Comparison of ENCODE assay signal across 12 cellular contexts in the genomic region with DNA sequence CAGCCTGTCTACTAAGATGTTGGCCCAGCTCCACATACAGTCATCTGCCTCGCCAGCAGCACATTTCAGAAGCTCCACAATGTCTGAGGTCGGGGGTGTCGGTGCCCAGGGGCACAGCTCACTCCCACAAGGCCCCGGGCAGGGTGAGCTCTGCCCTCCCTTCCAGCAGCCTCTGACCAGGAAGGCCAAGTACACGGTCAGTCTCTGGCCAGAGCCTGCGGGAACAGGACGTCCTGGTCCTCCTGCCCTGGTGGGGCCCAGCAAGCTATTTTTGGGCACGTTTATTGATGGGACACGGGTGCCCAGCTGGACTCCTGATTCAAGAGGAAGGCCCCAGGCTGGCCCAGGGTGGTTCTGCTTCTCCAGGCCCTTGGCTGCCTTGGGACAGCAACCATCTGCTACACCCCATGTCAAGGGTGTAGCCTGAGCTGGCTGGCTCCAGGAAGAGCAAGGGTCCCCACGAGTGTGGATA.
DNase-seq lines count a peak whose midpoint lies in the region; ATAC-seq, FAIRE-seq and TF ChIP-seq lines count a peak whose summit lies in the region.
"Had no signal": no experiment of that assay in that cellular context is flagged by ENCODE, and none has a peak within 500 bp of the region (broad histone marks: within the 10 kb centered on the region; RNA-seq: fewer than 3 reads in every experiment).

No MANE protein-coding gene starts in this region.

- ATAC-seq in heart right ventricle (peak in 7 of 8 donors; percentile 33 to 86 (median 78)), pancreas (peak; percentile 29 to 67 (median 44)), HG03108 (IDR thresholded peaks at IDR 0.05; ENCODE audit: unreplicated experiment) (no peak), GM18498 (IDR thresholded peaks at IDR 0.05; ENCODE audit: unreplicated experiment) (no peak)
- ATAC-seq: activated CD4-positive, CD25-positive, alpha-beta regulatory T cell treated with anti-CD3 and anti-CD28 coated beads, Interleukin-2, amount 50 U/mL, for 24 hours had no signal

- peak in 1 of 2 donors; percentile 70 for TF ChIP-seq POLR2A in adrenal gland (IDR thresholded peaks at IDR 0.05)

- peak; percentile 39 for DNase-seq in AG10803 (ENCODE audit: low read depth)
- peak; percentile 87 to 97 (median 95) for DNase-seq in adrenal gland
- peak; percentile 44 to 79 for DNase-seq in heart right ventricle
- peak in 2 of 6 donors; percentile 56 to 58 for DNase-seq in pancreas
- no peak for DNase-seq in Karpas-422
- DNase-seq in activated naive CD4-positive, alpha-beta T cell treated with anti-CD3 and anti-CD28 coated beads, Interleukin-2, amount 50 U/mL, for 16 hours = no peak
- DNase-seq: activated naive CD4-positive, alpha-beta T cell treated with Interleukin-2 at 50 U/mL for 16 hours; foreskin melanocyte; NCI-H1105 treated with DMSO at 0.1 percent for 48 hours had no signal

- intact Hi-C loops in adrenal gland (cut with DNase I) (no loop called here), heart right ventricle (cut with DNase I) (loop anchor here in 5 of 10 donors (5.0 to 10.0 kb wide), 4 partner anchors 67 to 203 kb away; a partner anchor contains a TSS), pancreas (cut with DNase I) (loop anchor here in 1 of 3 donors (10.0 kb wide), 1 partner anchor 210 kb away; no protein-coding TSS in a partner anchor)

- no peaks in the 10 kb centered on the region for H3K9me3 ChIP-seq in adrenal gland (replicated peaks in 1 of 3)
- H3K9me3 ChIP-seq in heart right ventricle = no peaks in the 10 kb centered on the region
- no peaks in the 10 kb centered on the region for H3K9me3 ChIP-seq in pancreas
- H3K9me3 ChIP-seq in Karpas-422 (ENCODE audit: low read length) = no peaks in the 10 kb centered on the region

- TF ChIP-seq CTCF in AG10803 (conservative IDR thresholded peaks at IDR 0.05; ENCODE audit: low read length) (no peak), adrenal gland (IDR thresholded peaks at IDR 0.05) (no peak), heart right ventricle (IDR thresholded peaks at IDR 0.05) (no peak), pancreas (IDR thresholded peaks at IDR 0.05) (no peak)

- H3K9me2 ChIP-seq in Karpas-422 (replicated peaks; ENCODE audit: insufficient read depth, low read length) = no peaks in the 10 kb centered on the region

- FAIRE-seq in pancreas (lab: Jason Lieb, UNC) = no peak

- no peaks in the 10 kb centered on the region for H3K36me3 ChIP-seq in adrenal gland (replicated peaks in 1 of 2)
- H3K36me3 ChIP-seq in heart right ventricle = no peaks in the 10 kb centered on the region
- no peaks in the 10 kb centered on the region for H3K36me3 ChIP-seq in pancreas
- no peaks in the 10 kb centered on the region for H3K36me3 ChIP-seq in Karpas-422 (ENCODE audit: insufficient read depth, low read length)

- no peaks in the 10 kb centered on the region for H4K20me1 ChIP-seq in Karpas-422 (ENCODE audit: insufficient read depth, low read depth, low read length)

- no peak overlapping the region for H3K9ac ChIP-seq in Karpas-422 (ENCODE audit: low read length)

- H3K4me1 ChIP-seq in adrenal gland (replicated peaks in 1 of 2) (peaks cover 49 to 51% of the 10 kb centered on the region in 2 donors), heart right ventricle (peaks cover 0 to 60% (median 37%) of the 10 kb centered on the region in 9 donors), pancreas (peaks cover 0 to 22% (median 13%) of the 10 kb centered on the region in 3 donors), Karpas-422 (ENCODE audit: low read length) (no peaks in the 10 kb centered on the region)

- no peak overlapping the region for H2AFZ ChIP-seq in Karpas-422 (ENCODE audit: low read length)

- no peak overlapping the region for H3K4me2 ChIP-seq in Karpas-422 (ENCODE audit: low read depth, low read length, poor library complexity, severe bottlenecking)

- 10 to 20% (median 14%) methylated on average over 1 to 10 of the region's 10 CpGs for WGBS in adrenal gland, 4 donors
- 21 to 23% methylated on average over 10 of the region's 10 CpGs for WGBS in heart right ventricle, 2 donors
- 35 to 49% methylated on average over 10 of the region's 10 CpGs for WGBS in pancreas, 2 donors

- H3K27me3 ChIP-seq in adrenal gland (no peaks in the 10 kb centered on the region), heart right ventricle (no peaks in the 10 kb centered on the region), pancreas (no peaks in the 10 kb centered on the region), Karpas-422 (ENCODE audit: low read length) (no peaks in the 10 kb centered on the region)

- no peak overlapping the region for H3K4me3 ChIP-seq in AG10803 (ENCODE audit: low read length)
- no peak overlapping the region for H3K4me3 ChIP-seq in adrenal gland
- H3K4me3 ChIP-seq in heart right ventricle = no peak overlapping the region
- no peak overlapping the region for H3K4me3 ChIP-seq in pancreas
- H3K4me3 ChIP-seq in Karpas-422 (ENCODE audit: low read length) = no peak overlapping the region

- H3K27ac ChIP-seq in adrenal gland = peak overlapping the region; percentile 82 to 92 (median 89)
- peak overlapping the region; percentile 77 to 91 (median 82) for H3K27ac ChIP-seq in heart right ventricle
- peak overlapping the region in 2 of 4 donors; percentile 10 to 39 for H3K27ac ChIP-seq in pancreas
- no peak overlapping the region for H3K27ac ChIP-seq in Karpas-422 (ENCODE audit: low read length)

- H3K79me2 ChIP-seq in Karpas-422 (ENCODE audit: low read length) = no peaks in the 10 kb centered on the region

Comparison
In these comparisons a context has a peak if more than half of its experiments do, and no peak if none do; other contexts are left out.
1. DNase-seq: peak in AG10803 (single experiment), adrenal gland (7 of 7) and heart right ventricle (2 of 2); none in Karpas-422 (single experiment) and activated naive CD4-positive, alpha-beta T cell treated with anti-CD3 and anti-CD28 coated beads, Interleukin-2, amount 50 U/mL, for 16 hours (single experiment).
2. ATAC-seq: peak in heart right ventricle (7 of 8) and pancreas (4 of 4); none in HG03108 (single experiment) and GM18498 (single experiment).